Comparison of ENCODE assay signal across 17 cellular contexts in the genomic region with DNA sequence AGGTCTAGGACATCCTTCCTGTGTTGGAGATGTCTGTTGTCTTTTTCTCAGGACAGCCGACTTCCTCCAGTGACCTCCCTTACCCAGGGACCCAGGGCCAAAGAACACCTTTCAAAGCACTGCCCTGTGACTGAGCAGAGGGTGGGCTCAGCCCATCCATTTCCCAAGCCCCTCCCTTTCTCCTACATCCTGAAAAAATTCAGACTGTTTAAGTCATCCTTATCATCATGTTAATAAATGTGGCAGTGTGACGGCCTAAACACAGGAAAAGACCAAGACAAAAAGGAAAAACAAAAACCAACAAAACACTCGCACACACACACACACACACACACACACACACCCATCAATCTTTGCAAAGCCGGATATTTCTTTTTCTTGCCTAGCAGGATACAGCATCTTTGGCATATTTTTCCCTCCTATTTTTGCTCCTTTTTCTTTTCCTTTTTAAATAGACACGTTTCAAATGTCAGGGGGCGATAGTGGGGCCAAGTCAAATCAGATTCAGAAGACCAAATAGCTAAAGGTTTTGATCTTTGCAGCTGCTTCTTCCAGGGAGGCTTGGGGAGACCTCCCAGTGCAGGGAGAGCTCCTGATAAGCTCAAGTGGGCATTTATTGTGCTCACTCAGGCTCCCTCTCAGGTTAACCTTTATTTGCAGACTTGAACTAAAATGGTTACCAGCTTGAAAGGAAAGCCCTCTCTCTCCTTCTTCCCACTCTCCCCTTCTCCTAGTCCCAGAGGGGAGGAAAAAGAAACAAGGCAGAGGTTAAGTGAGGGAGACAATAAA.
"Had no signal": no experiment of that assay in that cellular context is flagged by ENCODE, and none has a peak within 500 bp of the region (broad histone marks: within the 10 kb centered on the region; RNA-seq: fewer than 3 reads in every experiment).

No MANE protein-coding gene starts in this region.

- H3K36me3 ChIP-seq: brain microvascular endothelial cell, heart left ventricle, ovary had no signal

- H3K27me3 Mint-ChIP-seq: activated naive CD8-positive, alpha-beta T cell treated with anti-CD3 and anti-CD28 coated beads for 36 hours had no signal

- DNase-seq: activated CD4-positive, alpha-beta T cell treated with anti-CD3 and anti-CD28 coated beads, Interleukin-2, amount 50 U/mL, for 48 hours; activated CD8-positive, alpha-beta memory T cell treated with anti-CD3 and anti-CD28 coated beads, Interleukin-2, amount 10 ng/mL, durations not matched to agents 7 days and 5 days; activated effector memory CD4-positive, alpha-beta T cell treated with anti-CD3 and anti-CD28 coated beads, Interleukin-2, amount 50 U/mL, for 16 hours; activated naive CD8-positive, alpha-beta T cell treated with anti-CD3 and anti-CD28 coated beads for 36 hours; activated T-cell treated with anti-CD3 and anti-CD28 coated beads, Interleukin-2, amount 50 U/mL, for 4 hours; brain microvascular endothelial cell; dorsolateral prefrontal cortex; foreskin melanocyte; heart left ventricle; left colon; natural killer cell; ovary; stimulated activated CD4-positive, alpha-beta T cell treated with anti-CD3 and anti-CD28 coated beads, Interleukin-15, amount 100 ng/mL, for 24 hours; stimulated activated CD4-positive, alpha-beta T cell treated with anti-CD3 and anti-CD28 coated beads, Interleukin-4, amount 100 ng/mL, for 4 hours; stimulated activated naive CD8-positive, alpha-beta T cell treated with anti-CD3 and anti-CD28 coated beads, Interleukin-15, amount 100 ng/mL, for 72 hours; testis had no signal

- H3K4me1 Mint-ChIP-seq: activated CD8-positive, alpha-beta memory T cell treated with anti-CD3 and anti-CD28 coated beads, Interleukin-2, amount 10 ng/mL, durations not matched to agents 7 days and 5 days; activated naive CD8-positive, alpha-beta T cell treated with anti-CD3 and anti-CD28 coated beads for 36 hours; natural killer cell had no signal

- H3K4me3 Mint-ChIP-seq: activated CD8-positive, alpha-beta memory T cell treated with anti-CD3 and anti-CD28 coated beads, Interleukin-2, amount 10 ng/mL, durations not matched to agents 7 days and 5 days; activated naive CD8-positive, alpha-beta T cell treated with anti-CD3 and anti-CD28 coated beads for 36 hours; activated T-cell treated with anti-CD3 and anti-CD28 coated beads, Interleukin-2, amount 50 U/mL, for 4 hours; natural killer cell; stimulated activated naive CD8-positive, alpha-beta T cell treated with anti-CD3 and anti-CD28 coated beads, Interleukin-15, amount 100 ng/mL, for 72 hours; T-helper 2 cell treated with Interferon-gamma antibody and Interleukin-4, amounts not matched to agents 5 μg/mL and 100 μg/mL, for 36 hours had no signal

- H3K9me3 ChIP-seq: ovary, testis had no signal

- H3K36me3 Mint-ChIP-seq: activated CD8-positive, alpha-beta memory T cell treated with anti-CD3 and anti-CD28 coated beads, Interleukin-2, amount 10 ng/mL, durations not matched to agents 7 days and 5 days; activated naive CD8-positive, alpha-beta T cell treated with anti-CD3 and anti-CD28 coated beads for 36 hours; natural killer cell had no signal

- H3K9me3 Mint-ChIP-seq: activated naive CD8-positive, alpha-beta T cell treated with anti-CD3 and anti-CD28 coated beads for 36 hours; activated T-cell treated with anti-CD3 and anti-CD28 coated beads, Interleukin-2, amount 50 U/mL, for 4 hours; natural killer cell; stimulated activated naive CD8-positive, alpha-beta T cell treated with anti-CD3 and anti-CD28 coated beads, Interleukin-15, amount 100 ng/mL, for 72 hours; T-helper 2 cell treated with Interferon-gamma antibody and Interleukin-4, amounts not matched to agents 5 μg/mL and 100 μg/mL, for 36 hours had no signal

- H3K27me3 ChIP-seq: brain microvascular endothelial cell, heart left ventricle, ovary, testis had no signal

- H3K4me3 ChIP-seq: dorsolateral prefrontal cortex, heart left ventricle, ovary, testis had no signal

- H3K27ac ChIP-seq: brain microvascular endothelial cell, dorsolateral prefrontal cortex, heart left ventricle, ovary, testis had no signal

- H3K27ac Mint-ChIP-seq: activated CD8-positive, alpha-beta memory T cell treated with anti-CD3 and anti-CD28 coated beads, Interleukin-2, amount 10 ng/mL, durations not matched to agents 7 days and 5 days; activated naive CD8-positive, alpha-beta T cell treated with anti-CD3 and anti-CD28 coated beads for 36 hours; natural killer cell had no signal

- H3K4me1 ChIP-seq: heart left ventricle, testis had no signal
